ENCODE assay signal across 19 cellular contexts in the genomic region with DNA sequence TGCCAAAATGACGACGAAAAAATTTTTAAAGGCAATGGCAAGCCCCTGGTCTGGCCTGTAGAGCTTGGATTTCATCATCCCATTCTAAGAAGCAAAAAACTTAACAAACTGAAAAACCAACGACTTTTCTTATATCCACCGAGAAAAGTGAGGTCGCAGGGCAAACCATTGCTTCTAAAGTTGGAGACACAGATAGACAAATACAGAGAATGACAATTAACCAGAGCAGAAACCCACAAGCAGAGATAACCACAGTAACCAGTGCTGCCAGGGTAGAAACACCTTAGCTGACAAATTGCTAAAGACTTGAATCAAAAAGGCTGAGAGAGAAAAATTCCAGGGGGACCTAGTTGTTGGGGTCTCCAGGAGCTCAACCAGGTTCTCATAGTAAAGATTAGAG.
"Had no signal": no experiment of that assay in that cellular context is flagged by ENCODE, and none has a peak within 500 bp of the region (broad histone marks: within the 10 kb centered on the region; RNA-seq: fewer than 3 reads in every experiment).

No MANE protein-coding gene starts in this region.

- H3K27me3 ChIP-seq: SJSA1 had no signal

- H3K27ac ChIP-seq: SJSA1, SK-N-MC had no signal

- DNase-seq: Kasumi-1, KG1, MM.1S, NCI-H1092 treated with DMSO at 0.1 percent for 48 hours, NCI-H1436, NCI-H187, NCI-H2029 treated with DMSO at 0.1 percent for 48 hours, NCI-H2171 treated with DMSO at 0.1 percent for 48 hours, NCI-H345, NCI-H446 treated with DMSO at 0.1 percent for 48 hours, NCI-H510A treated with DMSO at 0.1 percent for 48 hours, NCI-H526, NCI-H82, Right ventricle myocardium superior, RPMI8226, SIG-M5 had no signal

- H3K9me3 ChIP-seq: SJSA1 had no signal

- H3K4me3 ChIP-seq: SJSA1, SK-N-MC had no signal

- ATAC-seq: HepG2 had no signal

- H3K4me1 ChIP-seq: SJSA1 had no signal

- H3K36me3 ChIP-seq: SJSA1 had no signal
